In genomic region chr17:56592487-56593072, GRCh38 we compare ENCODE assay signal across 8 cellular contexts. TPM values are rescaled to one million over a fixed set of nuclear protein-coding genes. Genes with fewer than 3 reads are reported as not detected.
DNase-seq lines count a peak whose midpoint lies in the region; ATAC-seq, FAIRE-seq and TF ChIP-seq lines count a peak whose summit lies in the region.

No MANE protein-coding gene starts in this region.

- peaks cover 20% of the 10 kb centered on the region for H3K4me1 Mint-ChIP-seq in nephron

- H3K36me3 Mint-ChIP-seq in nephron (ENCODE audit: low read depth) = no peaks in the 10 kb centered on the region

- H3K27ac ChIP-seq in A549 = peak overlapping the region; percentile 75 to 87; a peak in 5 of 6 replicates
- H3K27ac ChIP-seq in OCI-LY1 (ENCODE audit: low read depth, low read length, poor library complexity, severe bottlenecking) = no peak overlapping the region
- H3K27ac ChIP-seq in subcutaneous abdominal adipose tissue (ENCODE audit: low read depth, low read length) = no peak overlapping the region

- no peaks in the 10 kb centered on the region for H4K20me1 ChIP-seq in OCI-LY1 (ENCODE audit: insufficient read depth, low read length)

- no peak overlapping the region for H3K9ac ChIP-seq in OCI-LY1 (ENCODE audit: low read length)
- no peak overlapping the region for H3K9ac ChIP-seq in subcutaneous abdominal adipose tissue (ENCODE audit: low read length in 5 of 5)

- no peaks in the 10 kb centered on the region for H3K9me3 ChIP-seq in A549
- no peaks in the 10 kb centered on the region for H3K9me3 ChIP-seq in OCI-LY1 (ENCODE audit: low read length)
- H3K9me3 ChIP-seq in subcutaneous abdominal adipose tissue (ENCODE audit: control insufficient read depth in 5 of 5, low read length in 5 of 5) = no peaks in the 10 kb centered on the region

- WGBS in A549 (ENCODE audit: missing lambda C conversion rate) = 2% methylated on average over 35 of the region's 43 CpGs

- DNase-seq in A549 (ENCODE audit: low read depth in 1 of 2, low spot score in 1 of 2) (peak; percentile 64 to 84), GM18507 (ENCODE audit: extremely low spot score, insufficient read length, low read depth) (peak; percentile 65), activated T-helper 1 cell treated with Interleukin-2 at 50 U/mL for 16 hours (ENCODE audit: low read depth) (peak; percentile 41), fibroblast of the aortic adventitia (ENCODE audit: low read depth) (peak; percentile 18)

- TF ChIP-seq RAD21 in A549 (conservative IDR thresholded peaks at IDR 0.05 in 1 of 2, IDR thresholded peaks at IDR 0.05 in 1 of 2) = peak; percentile 84 to 99

- TF ChIP-seq EP300 in A549 (IDR thresholded peaks at IDR 0.05) = no peak

- H3K4me3 Mint-ChIP-seq in nephron = peak overlapping the region; percentile 86 to 92 (median 87)

- H2AFZ ChIP-seq in OCI-LY1 (ENCODE audit: low read length) = no peak overlapping the region

- H3F3A ChIP-seq in OCI-LY1 (ENCODE audit: insufficient read depth, low read length) = no peaks in the 10 kb centered on the region

- POLR2A ChIA-PET in A549 (lab: Yijun Ruan, JAX) = interaction anchor here (0.8 to 1.4 kb wide), 4 partner anchors 98 to 321 kb away, joined by 3 to 19 read pairs (median 6); partner anchors contain the start of gene TRIM25

- H3K4me3 ChIP-seq in A549 = peak overlapping the region; percentile 51
- H3K4me3 ChIP-seq in OCI-LY1 (ENCODE audit: low read depth, low read length, poor library complexity, severe bottlenecking) = no peak overlapping the region
- peak overlapping the region; percentile 57 for H3K4me3 ChIP-seq in fibroblast of the aortic adventitia (ENCODE audit: low read depth, low read length)
- peak overlapping the region; percentile 57 to 74 (median 61) for H3K4me3 ChIP-seq in subcutaneous abdominal adipose tissue (ENCODE audit: low read depth in 1 of 5, low read length in 5 of 5)

- CTCF ChIA-PET in A549 (lab: Yijun Ruan, JAX) = interaction anchor here (0.6 to 16.1 kb wide), 71 partner anchors 9 to 1263 kb away, joined by 3 to 400 read pairs (median 5); no protein-coding TSS in a partner anchor

- no peaks in the 10 kb centered on the region for H3K9me2 ChIP-seq in OCI-LY1 (ENCODE audit: low read depth, low read length)

- TF ChIP-seq CTCF in A549 (IDR thresholded peaks at IDR 0.05) (peak; percentile 99), OCI-LY1 (IDR thresholded peaks at IDR 0.05; ENCODE audit: low read length) (peak; percentile 70), fibroblast of the aortic adventitia (IDR thresholded peaks at IDR 0.05; ENCODE audit: insufficient read depth, low read length) (peak; percentile 64), nephron (IDR thresholded peaks at IDR 0.05; ENCODE audit: unreplicated experiment in 3 of 3) (peak; percentile 95 to 99 (median 97))

- H3K9me3 Mint-ChIP-seq in nephron = no peaks in the 10 kb centered on the region

- TF ChIP-seq POLR2A in A549 (IDR thresholded peaks at IDR 0.05; ENCODE audit: low read length) = no peak

- FAIRE-seq in A549 (lab: Jason Lieb, UNC) (no peak), GM18507 (lab: Jason Lieb, UNC) (no peak)

- H3K4me1 ChIP-seq in A549 (peaks cover 32% of the 10 kb centered on the region), OCI-LY1 (ENCODE audit: insufficient read depth, low read length, severe bottlenecking) (no peaks in the 10 kb centered on the region), subcutaneous abdominal adipose tissue (ENCODE audit: control insufficient read depth in 5 of 5, insufficient read depth in 5 of 5, low read length in 5 of 5) (peaks cover 0 to 38% (median 32%) of the 10 kb centered on the region in 5 donors)

- H3K4me2 ChIP-seq in A549 = peak overlapping the region; percentile 88
- H3K4me2 ChIP-seq in OCI-LY1 (ENCODE audit: low read length) = peak overlapping the region; percentile 36; the same call in 1 of the 2 replicates

- H3K36me3 ChIP-seq in OCI-LY1 (ENCODE audit: insufficient read depth, low read length) = no peaks in the 10 kb centered on the region
- no peaks in the 10 kb centered on the region for H3K36me3 ChIP-seq in subcutaneous abdominal adipose tissue (ENCODE audit: control insufficient read depth in 5 of 5, insufficient read depth in 5 of 5, low read length in 5 of 5)

- H3K79me2 ChIP-seq in OCI-LY1 (ENCODE audit: insufficient read depth, low read length) = no peaks in the 10 kb centered on the region

- peak overlapping the region; percentile 58 to 71 (median 70) for H3K27ac Mint-ChIP-seq in nephron

- peak; percentile 44 to 74 for ATAC-seq in A549
- ATAC-seq in HG03469 (IDR thresholded peaks at IDR 0.05; ENCODE audit: unreplicated experiment) = peak; percentile 63

- H3K27me3 ChIP-seq in OCI-LY1 (ENCODE audit: insufficient read depth, low read length) (peaks cover 8% of the 10 kb centered on the region; the same call in 1 of the 2 replicates), subcutaneous abdominal adipose tissue (ENCODE audit: control insufficient read depth in 5 of 5, insufficient read depth in 4 of 5, low read length in 5 of 5) (peaks cover 13 to 50% (median 46%) of the 10 kb centered on the region in 5 donors)

- H3K27me3 Mint-ChIP-seq in nephron (ENCODE audit: low read depth) = peaks cover 76% of the 10 kb centered on the region

TF ChIP-seq in A549, 52 proteins besides CTCF, POLR2A, EP300 and RAD21:
- TF ChIP-seq SMC3 (IDR thresholded peaks at IDR 0.05) (peak; percentile 99), MAZ (IDR thresholded peaks at IDR 0.05; ENCODE audit: borderline replicate concordance, low read depth, low read length) (0 out of 2 replicates have a peak, but pooled peaks have one; percentile 59), JUN (IDR thresholded peaks at IDR 0.05) (no peak), ZSCAN20 (CRISPR knock-in tag; IDR thresholded peaks at IDR 0.05) (no peak), ZNF302 (CRISPR knock-in tag; IDR thresholded peaks at IDR 0.05) (no peak), EHF (CRISPR knock-in tag; IDR thresholded peaks at IDR 0.05) (no peak), CEBPB (IDR thresholded peaks at IDR 0.05) (peak; percentile 4; a peak in 1 of 4 replicates), RFX5 (IDR thresholded peaks at IDR 0.05) (0 out of 2 replicates have a peak, but pooled peaks have one; percentile 31), PBX3 (IDR thresholded peaks at IDR 0.05) (no peak), HEYL (CRISPR knock-in tag; IDR thresholded peaks at IDR 0.05) (no peak), RCOR1 (IDR thresholded peaks at IDR 0.05; ENCODE audit: low read depth, low read length) (no peak), MAX (IDR thresholded peaks at IDR 0.05) (peak; percentile 45), FOSL2 (IDR thresholded peaks at IDR 0.05) (no peak), FOSL2 (CRISPR knock-in tag; IDR thresholded peaks at IDR 0.05) (no peak), POLR2AphosphoS2 (conservative IDR thresholded peaks at IDR 0.05; ENCODE audit: low read length) (no peak), FOSB (CRISPR knock-in tag; IDR thresholded peaks at IDR 0.05) (no peak), KDM1A (IDR thresholded peaks at IDR 0.05; ENCODE audit: low read depth) (no peak), BHLHE40 (IDR thresholded peaks at IDR 0.05; ENCODE audit: low read depth, low read length) (no peak)
TF ChIP-seq in A549: peak in this region for 5.

RNA-seq across cellular contexts. Expression of gene NOG, which starts 0.9 kb away (rescaled TPM):
- polyA plus RNA-seq in A549 (2011; rRNA removed) (0.21 and 0.25 TPM in 2 replicates), A549 (2017; fragmentation: RNase III; extraction: RNeasy Plus Mini Kit Qiagen cat#74134 plus additional on column Dnase treatment) (0.67 to 0.92 TPM (median 0.73 TPM) in 3 replicates)
- 1.5 and 2.0 TPM in 2 replicates for polyA plus RNA-seq in A549 (2012; cell fraction: cytosol; rRNA removed)
- 2.2 and 3.4 TPM in 2 replicates for polyA plus RNA-seq in A549 (2012; cell fraction: nucleus; rRNA removed)
- 0.21 TPM in 1 of 2 replicates, not detected in the other for polyA minus RNA-seq in A549 (2011; rRNA and poly(A)+ RNA removed)
- not detected in 2 replicates for total RNA-seq in fibroblast of the aortic adventitia (ENCODE audit: low replicate concordance)

Comparison
In these comparisons a context has a peak if more than half of its experiments do, and no peak if none do; other contexts are left out.
1. DNase-seq: peak in every context shown above with its lines; median percentile 74 in A549; 65 in GM18507; 41 in activated T-helper 1 cell treated with Interleukin-2 at 50 U/mL for 16 hours; 18 in fibroblast of the aortic adventitia.
2. H3K27ac ChIP-seq: peak in A549 (2 of 2); none in OCI-LY1 (single experiment) and subcutaneous abdominal adipose tissue (single experiment).
3. Peak in every context shown above with its lines, with median percentiles within 50 percentile points of each other: CTCF ChIP-seq.